ENCODE assay signal across 19 cellular contexts in the genomic region with DNA sequence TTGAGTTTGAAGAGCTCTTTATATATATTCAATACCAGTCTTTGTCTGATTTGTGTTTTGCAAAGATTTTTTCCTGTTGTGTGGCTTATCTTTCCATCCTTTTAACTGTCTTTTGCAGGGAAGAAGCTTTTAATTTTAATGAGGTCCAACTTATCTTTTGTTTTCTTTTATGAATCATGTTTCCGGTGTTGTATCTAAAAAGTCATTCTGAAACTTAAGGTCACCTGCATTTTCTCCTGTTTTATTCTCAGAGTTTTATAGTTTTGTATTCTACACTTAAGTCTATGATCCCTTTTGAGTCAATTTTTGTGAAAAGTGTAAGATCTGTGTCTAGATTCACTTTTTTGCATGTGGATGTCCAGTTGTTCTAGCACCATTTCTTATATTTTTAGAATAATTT. TPM values are rescaled to one million over a fixed set of nuclear protein-coding genes. Genes with fewer than 3 reads are reported as not detected.
DNase-seq lines count a peak whose midpoint lies in the region; ATAC-seq, FAIRE-seq and TF ChIP-seq lines count a peak whose summit lies in the region.
"Had no signal": no experiment of that assay in that cellular context is flagged by ENCODE, and none has a peak within 500 bp of the region (broad histone marks: within the 10 kb centered on the region; RNA-seq: fewer than 3 reads in every experiment).

No MANE protein-coding gene starts in this region.

- ATAC-seq in GM18519 (IDR thresholded peaks at IDR 0.05; ENCODE audit: low FRiP score, unreplicated experiment) (peak; percentile 49), HG02759 (IDR thresholded peaks at IDR 0.05; ENCODE audit: unreplicated experiment) (no peak)
- ATAC-seq: K562, PC-3 had no signal

- no peaks in the 10 kb centered on the region for H3K9me2 ChIP-seq in OCI-LY7 (ENCODE audit: insufficient read depth, low read length)

- H3K4me3 ChIP-seq in OCI-LY7 (ENCODE audit: low read depth, low read length, poor library complexity, severe bottlenecking) (no peak overlapping the region), endothelial cell of umbilical vein (replicated peaks in 1 of 3; ENCODE audit: insufficient read depth in 1 of 3, low read depth in 1 of 3, low read length in 3 of 3) (no peak overlapping the region)
- H3K4me3 ChIP-seq: BLaER1, K562, SJSA1 had no signal

- DNase-seq in activated CD4-positive, alpha-beta T cell treated with anti-CD3 and anti-CD28 coated beads, Interleukin-2, amount 10 ng/mL, durations not matched to agents 24 days and 14 days: no peak
- no peak for DNase-seq in activated CD4-positive, alpha-beta T cell treated with anti-CD3 and anti-CD28 coated beads for 1 hour
- no peak for DNase-seq in OCI-LY7 (ENCODE audit: low spot score)
- peak; percentile 29 for DNase-seq in endothelial cell of umbilical vein (ENCODE audit: low read depth, low spot score)
- no peak for DNase-seq in NCI-H1694 treated with DMSO at 0.1 percent for 48 hours (lab: John Stamatoyannopoulos, UW)
- DNase-seq in inferior parietal cortex (ENCODE audit: extremely low spot score): no peak
- DNase-seq: H9, NCI-H1436 treated with DMSO at 0.1 percent for 48 hours, NCI-H2081 treated with DMSO at 0.1 percent for 48 hours, NCI-H226, NCI-H526, PC-3 had no signal

- CTCF ChIA-PET in OCI-LY7 (lab: Charles Lee; ENCODE audit: unreplicated experiment): no interaction called here
- CTCF ChIA-PET in endothelial cell of umbilical vein (lab: Charles Lee): no interaction called here

- peaks cover 42% of the 10 kb centered on the region for H3K36me3 Mint-ChIP-seq in activated CD4-positive, alpha-beta T cell treated with anti-CD3 and anti-CD28 coated beads, Interleukin-2, amount 10 ng/mL, durations not matched to agents 24 days and 14 days (ENCODE audit: low read depth)

- H3K27me3 Mint-ChIP-seq in activated CD4-positive, alpha-beta T cell treated with anti-CD3 and anti-CD28 coated beads, Interleukin-2, amount 10 ng/mL, durations not matched to agents 24 days and 14 days: no peaks in the 10 kb centered on the region

- H3K9me3 ChIP-seq in OCI-LY7 (ENCODE audit: low read length) (no peaks in the 10 kb centered on the region), endothelial cell of umbilical vein (replicated peaks; ENCODE audit: control insufficient read depth, insufficient read depth, low read length) (no peaks in the 10 kb centered on the region)
- H3K9me3 ChIP-seq: BLaER1, SJSA1 had no signal

- H3K27ac ChIP-seq in OCI-LY7 (ENCODE audit: low read depth, low read length, poor library complexity, severe bottlenecking) (no peak overlapping the region), endothelial cell of umbilical vein (ENCODE audit: insufficient read depth, low read depth, low read length) (no peak overlapping the region)
- H3K27ac ChIP-seq: 22Rv1, BLaER1, HL-60, SJSA1 had no signal

- H3K36me3 ChIP-seq in OCI-LY7 (ENCODE audit: insufficient read depth, low read length): no peaks in the 10 kb centered on the region
- H3K36me3 ChIP-seq in endothelial cell of umbilical vein (ENCODE audit: control insufficient read depth in 2 of 2, extremely low read depth in 1 of 2, insufficient read depth in 2 of 2, low read length in 2 of 2): no peaks in the 10 kb centered on the region
- H3K36me3 ChIP-seq: SJSA1 had no signal

- H3K4me1 Mint-ChIP-seq in activated CD4-positive, alpha-beta T cell treated with anti-CD3 and anti-CD28 coated beads, Interleukin-2, amount 10 ng/mL, durations not matched to agents 24 days and 14 days: peaks cover 38% of the 10 kb centered on the region
- H3K4me1 Mint-ChIP-seq: H9 had no signal

- H3K9ac ChIP-seq in endothelial cell of umbilical vein (replicated peaks; ENCODE audit: extremely low read depth, insufficient read depth, low read length): no peak overlapping the region
- H3K9ac ChIP-seq: BLaER1 had no signal

- no peaks in the 10 kb centered on the region for H3K27me3 ChIP-seq in endothelial cell of umbilical vein (ENCODE audit: control insufficient read depth in 2 of 2, insufficient read depth in 2 of 2, low read length in 2 of 2)
- H3K27me3 ChIP-seq: BLaER1, SJSA1 had no signal

- TF ChIP-seq CTCF in OCI-LY7 (conservative IDR thresholded peaks at IDR 0.05; ENCODE audit: low read length) (no peak), endothelial cell of umbilical vein (IDR thresholded peaks at IDR 0.05; ENCODE audit: extremely low read depth in 1 of 2, insufficient read depth in 1 of 2, low read depth in 1 of 2, low read length in 2 of 2) (no peak)

- TSS peak; percentile 20 for BruUV-seq in OCI-LY7 (replicated peaks; lab: Mats Ljungman, UMichigan)
- BruUV-seq in endothelial cell of umbilical vein (replicated peaks; lab: Mats Ljungman, UMichigan): no TSS peak

- H3K9me3 Mint-ChIP-seq in activated CD4-positive, alpha-beta T cell treated with anti-CD3 and anti-CD28 coated beads, Interleukin-2, amount 10 ng/mL, durations not matched to agents 24 days and 14 days: no peaks in the 10 kb centered on the region
- H3K9me3 Mint-ChIP-seq: H9 had no signal

- TF ChIP-seq POLR2A in endothelial cell of umbilical vein (IDR thresholded peaks at IDR 0.05; ENCODE audit: low read depth, low read length): no peak

- no peaks in the 10 kb centered on the region for H3K9me1 ChIP-seq in endothelial cell of umbilical vein (replicated peaks; ENCODE audit: control insufficient read depth, extremely low read depth, insufficient read depth, low read length)

- dilution Hi-C loops in endothelial cell of umbilical vein (cut with MboI; ENCODE audit: extremely low pct_ligation_motif_present, low sequenced_read_pairs): no loop called here

- intact Hi-C loops in activated CD4-positive, alpha-beta T cell treated with anti-CD3 and anti-CD28 coated beads, Interleukin-2, amount 10 ng/mL, durations not matched to agents 24 days and 14 days (cut with micrococcal nuclease): no loop called here
- intact Hi-C loops in OCI-LY7 (cut with micrococcal nuclease; ENCODE audit: unreplicated experiment) (no loop called here), endothelial cell of umbilical vein (cut with micrococcal nuclease) (loop anchor here (2.0 kb wide), 1 partner anchor 24 kb away; a partner anchor contains a TSS)

- H2AFZ ChIP-seq in OCI-LY7 (ENCODE audit: low read length) (no peak overlapping the region), endothelial cell of umbilical vein (ENCODE audit: low read depth, low read length) (no peak overlapping the region)

- H3K79me2 ChIP-seq in OCI-LY7 (ENCODE audit: insufficient read depth, low read depth, low read length) (no peaks in the 10 kb centered on the region), endothelial cell of umbilical vein (ENCODE audit: control insufficient read depth, insufficient read depth, low read length) (no peaks in the 10 kb centered on the region)

- H3K4me1 ChIP-seq in OCI-LY7 (ENCODE audit: insufficient read depth, low read length, poor library complexity, severe bottlenecking): no peaks in the 10 kb centered on the region
- peaks cover 7% of the 10 kb centered on the region for H3K4me1 ChIP-seq in endothelial cell of umbilical vein (ENCODE audit: control insufficient read depth, extremely low read depth, insufficient read depth, low read length)
- H3K4me1 ChIP-seq: BLaER1, SJSA1 had no signal

- peak; percentile 31 for FAIRE-seq in endothelial cell of umbilical vein (lab: Jason Lieb, UNC)
- FAIRE-seq: K562 had no signal

- no peak overlapping the region for H3K4me2 ChIP-seq in OCI-LY7 (ENCODE audit: low read length)
- peak overlapping the region; percentile 4 for H3K4me2 ChIP-seq in endothelial cell of umbilical vein (ENCODE audit: insufficient read depth, low read length)
- H3K4me2 ChIP-seq: BLaER1 had no signal

- peak overlapping the region; percentile 18 for H3K4me3 Mint-ChIP-seq in activated CD4-positive, alpha-beta T cell treated with anti-CD3 and anti-CD28 coated beads, Interleukin-2, amount 10 ng/mL, durations not matched to agents 24 days and 14 days
- H3K4me3 Mint-ChIP-seq: H9 had no signal

- H4K20me1 ChIP-seq in OCI-LY7 (ENCODE audit: insufficient read depth, low read length): no peaks in the 10 kb centered on the region
- H4K20me1 ChIP-seq in endothelial cell of umbilical vein (replicated peaks; ENCODE audit: control insufficient read depth, extremely low read depth, insufficient read depth, low read length): no peaks in the 10 kb centered on the region
- H4K20me1 ChIP-seq: BLaER1 had no signal

- H3K27ac Mint-ChIP-seq in activated CD4-positive, alpha-beta T cell treated with anti-CD3 and anti-CD28 coated beads, Interleukin-2, amount 10 ng/mL, durations not matched to agents 24 days and 14 days: peak overlapping the region; percentile 53
- H3K27ac Mint-ChIP-seq: H9 had no signal

- POLR2A ChIA-PET in OCI-LY7 (lab: Charles Lee): interaction anchor here (0.7 to 1.4 kb wide), 3 partner anchors 9 to 13 kb away, joined by 3 to 4 read pairs (median 4); no protein-coding TSS in a partner anchor
- POLR2A ChIA-PET in endothelial cell of umbilical vein (lab: Charles Lee): no interaction called here

TF ChIP-seq in endothelial cell of umbilical vein, 7 proteins besides CTCF, POLR2A, EP300 and RAD21:
- TF ChIP-seq FOS (IDR thresholded peaks at IDR 0.05; ENCODE audit: borderline replicate concordance, insufficient read depth, low read length): peak; percentile 29
- no peak for TF ChIP-seq JUN (IDR thresholded peaks at IDR 0.05; ENCODE audit: borderline replicate concordance, insufficient read depth, insufficient read length, low read depth)
- TF ChIP-seq GATA2 (IDR thresholded peaks at IDR 0.05; ENCODE audit: insufficient read depth, insufficient read length, low read depth, low read length): peak; percentile 16

RNA-seq across cellular contexts. Expression of a gene that starts 24.6 kb away (rescaled TPM):
- total RNA-seq in activated CD4-positive, alpha-beta T cell treated with anti-CD3 and anti-CD28 coated beads, Interleukin-2, amount 10 ng/mL, durations not matched to agents 24 days and 14 days: 33.5 and 36.1 TPM in 2 replicates
- 21.1 and 28.4 TPM in 2 replicates for total RNA-seq in OCI-LY7 (2014; rRNA removed; shearing (Covaris generic))
- total RNA-seq in OCI-LY7 (2022) (24.9 and 26.5 TPM in 2 replicates), endothelial cell of umbilical vein (12.1 and 12.5 TPM in 2 replicates)
- polyA plus RNA-seq in endothelial cell of umbilical vein: 9.8 and 10.8 TPM in 2 replicates
- 9.8 and 11.0 TPM in 2 replicates for polyA plus RNA-seq in endothelial cell of umbilical vein (2011; cell fraction: cytosol; rRNA removed)
- polyA plus RNA-seq in endothelial cell of umbilical vein (2011; cell fraction: nucleus; rRNA removed): 11.1 and 13.3 TPM in 2 replicates
- polyA plus RNA-seq in endothelial cell of umbilical vein (2012): 9.8 and 9.9 TPM in 2 replicates
- polyA minus RNA-seq in endothelial cell of umbilical vein: 10.6 and 13.0 TPM in 2 replicates
- polyA minus RNA-seq in endothelial cell of umbilical vein (2011; cell fraction: cytosol; rRNA and poly(A)+ RNA removed): 16.9 TPM
- polyA minus RNA-seq in endothelial cell of umbilical vein (2011; cell fraction: nucleus; rRNA and poly(A)+ RNA removed): 28.4 and 31.4 TPM in 2 replicates
